14 cellular contexts compared by ENCODE assay signal in genomic region chr19:47155141-47155540, GRCh38. TPM values are rescaled to one million over a fixed set of nuclear protein-coding genes. Genes with fewer than 3 reads are reported as not detected.
A peak's percentile ranks its signal among the peaks of the same experiment; 100 is the strongest.
DNase-seq lines count a peak whose midpoint lies in the region; ATAC-seq and TF ChIP-seq lines count a peak whose summit lies in the region.
"Had no signal": no experiment of that assay in that cellular context is flagged by ENCODE, and none has a peak within 500 bp of the region (broad histone marks: within the 10 kb centered on the region; RNA-seq: fewer than 3 reads in every experiment).

No MANE protein-coding gene starts in this region.

- no peak for TF ChIP-seq EP300 in tibial nerve (IDR thresholded peaks at IDR 0.05)

- peaks cover 0 to 38% (median 26%) of the 10 kb centered on the region in 4 donors for H3K4me1 ChIP-seq in tibial nerve

- no peaks in the 10 kb centered on the region for H3K9me3 ChIP-seq in CD4-positive, alpha-beta T cell (ENCODE audit: control insufficient read depth, low read length)
- no peaks in the 10 kb centered on the region for H3K9me3 ChIP-seq in tibial nerve

- peak overlapping the region; percentile 56 for H3K27ac Mint-ChIP-seq in CD4-positive, alpha-beta T cell
- peak overlapping the region; percentile 66 for H3K27ac Mint-ChIP-seq in nephron progenitor cell
- H3K27ac Mint-ChIP-seq: memory B cell had no signal

- WGBS in tibial nerve, 2 donors: 68 to 73% methylated on average over 7 of the region's 7 CpGs

- H3K9me3 Mint-ChIP-seq in CD4-positive, alpha-beta T cell: no peaks in the 10 kb centered on the region
- H3K9me3 Mint-ChIP-seq in nephron progenitor cell: no peaks in the 10 kb centered on the region
- H3K9me3 Mint-ChIP-seq: memory B cell had no signal

- no peaks in the 10 kb centered on the region for H3K27me3 ChIP-seq in CD4-positive, alpha-beta T cell (ENCODE audit: control insufficient read depth, insufficient read depth, low read length)
- H3K27me3 ChIP-seq in tibial nerve: no peaks in the 10 kb centered on the region

- CTCF ChIA-PET in CD4-positive, alpha-beta T cell (lab: Charles Lee): interaction anchor here (1.1 to 8.5 kb wide), 4 partner anchors 10 to 89 kb away, joined by 4 to 59 read pairs (median 23); no protein-coding TSS in a partner anchor

- TF ChIP-seq POLR2A in tibial nerve (IDR thresholded peaks at IDR 0.05): no peak

- peak overlapping the region; percentile 48 for H3K4me3 Mint-ChIP-seq in CD4-positive, alpha-beta T cell
- H3K4me3 Mint-ChIP-seq in nephron progenitor cell: no peak overlapping the region
- H3K4me3 Mint-ChIP-seq: memory B cell had no signal

- no peak for ATAC-seq in CD4-positive, alpha-beta T cell (ENCODE audit: poor library complexity)
- ATAC-seq in GM19467 (IDR thresholded peaks at IDR 0.05; ENCODE audit: unreplicated experiment): no peak

- no peak overlapping the region for H3K27ac ChIP-seq in CD4-positive, alpha-beta T cell (ENCODE audit: low read depth, low read length)
- H3K27ac ChIP-seq in VCaP: peak overlapping the region; percentile 92
- no peak overlapping the region for H3K27ac ChIP-seq in tibial nerve

- H3K36me3 Mint-ChIP-seq in CD4-positive, alpha-beta T cell (ENCODE audit: low read depth): peaks cover 53% of the 10 kb centered on the region
- H3K36me3 Mint-ChIP-seq in nephron progenitor cell (ENCODE audit: low read depth): peaks cover 76% of the 10 kb centered on the region

- peaks cover 0 to 59% (median 0%) of the 10 kb centered on the region in 3 donors for H3K36me3 ChIP-seq in tibial nerve

- no peaks in the 10 kb centered on the region for H3K27me3 Mint-ChIP-seq in CD4-positive, alpha-beta T cell
- no peaks in the 10 kb centered on the region for H3K27me3 Mint-ChIP-seq in nephron progenitor cell (ENCODE audit: low read depth, poor library complexity)
- H3K27me3 Mint-ChIP-seq: memory B cell had no signal

- no peak for DNase-seq in CD4-positive, alpha-beta T cell
- peak; percentile 35 for DNase-seq in fibroblast of peridontal ligament (ENCODE audit: extremely low read depth)
- DNase-seq in nephron progenitor cell: no peak
- no peak for DNase-seq in NOMO-1 treated with DMSO at 0.1 percent for 48 hours (lab: John Stamatoyannopoulos, UW; ENCODE audit: unreplicated experiment)
- DNase-seq in NCI-H524 treated with DMSO at 0.1 percent for 48 hours (lab: John Stamatoyannopoulos, UW): no peak
- DNase-seq in tibial nerve (ENCODE audit: low spot score in 2 of 2): no peak
- DNase-seq: activated CD8-positive, alpha-beta memory T cell treated with anti-CD3 and anti-CD28 coated beads for 24 hours; amniotic stem cell; OCI-M1; stimulated activated CD4-positive, alpha-beta T cell treated with anti-CD3 and anti-CD28 coated beads, Interleukin-4, amount 100 ng/mL, for 1 hour; stimulated activated naive CD4-positive, alpha-beta T cell treated with Interleukin-2 at 50 U/mL for 16 hours had no signal

- TF ChIP-seq CTCF in CD4-positive, alpha-beta T cell (IDR thresholded peaks at IDR 0.05): no peak
- TF ChIP-seq CTCF in VCaP (conservative IDR thresholded peaks at IDR 0.05): no peak
- no peak for TF ChIP-seq CTCF in nephron progenitor cell (IDR thresholded peaks at IDR 0.05)
- TF ChIP-seq CTCF in tibial nerve (IDR thresholded peaks at IDR 0.05): no peak

- POLR2A ChIA-PET in CD4-positive, alpha-beta T cell (lab: Charles Lee): interaction anchor here (0.6 to 8.8 kb wide), 3 partner anchors 22 to 76 kb away, joined by 3 to 126 read pairs (median 5); no protein-coding TSS in a partner anchor

- H3K4me3 ChIP-seq in tibial nerve: no peak overlapping the region

- peaks cover 64% of the 10 kb centered on the region for H3K4me1 Mint-ChIP-seq in CD4-positive, alpha-beta T cell (ENCODE audit: low read depth)
- H3K4me1 Mint-ChIP-seq in nephron progenitor cell: peaks cover 41% of the 10 kb centered on the region

- intact Hi-C loops in CD4-positive, alpha-beta T cell (cut with DNase I, micrococcal nuclease): no loop called here

RNA-seq across cellular contexts. Expression of gene SAE1, which starts 24.5 kb away (rescaled TPM):
- 10 to 100 TPM; 29.6 to 30.9 TPM for total RNA-seq in CD4-positive, alpha-beta T cell
- total RNA-seq in tibial nerve: 10 to 100 TPM; 37.9 to 66.9 (median 50.8) TPM

RNA-seq across cellular contexts. Expression of gene ZC3H4, which starts 41.6 kb away (rescaled TPM):
- 10 to 100 TPM; 39.4 to 43.7 TPM for total RNA-seq in CD4-positive, alpha-beta T cell
- 10 to 100 TPM; 25.5 to 40.4 (median 34.2) TPM for total RNA-seq in tibial nerve
